11 cellular contexts compared by ENCODE assay signal in the genomic region with DNA sequence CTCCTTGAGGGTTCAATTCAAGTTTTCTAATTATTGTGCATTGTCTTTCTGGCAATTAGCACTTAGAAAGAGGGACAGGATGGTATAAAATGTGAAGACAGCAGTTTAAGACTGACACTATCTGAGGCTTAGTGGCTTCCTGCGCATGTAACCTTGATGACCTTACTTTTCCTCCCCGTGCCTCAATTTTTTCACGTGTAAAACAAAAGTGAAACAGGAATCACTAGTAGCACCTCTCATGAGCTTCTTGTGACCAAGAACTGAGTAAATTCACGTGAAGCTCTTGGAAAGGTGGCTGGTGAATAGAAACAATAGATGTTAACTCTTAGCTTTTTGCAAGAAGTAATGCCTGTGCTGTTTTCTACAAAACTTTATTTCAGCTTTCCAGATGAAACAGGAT.
DNase-seq lines count a peak whose midpoint lies in the region; ATAC-seq and TF ChIP-seq lines count a peak whose summit lies in the region.
"Had no signal": no experiment of that assay in that cellular context is flagged by ENCODE, and none has a peak within 500 bp of the region (broad histone marks: within the 10 kb centered on the region; RNA-seq: fewer than 3 reads in every experiment).

No MANE protein-coding gene starts in this region.

- H3K27ac Mint-ChIP-seq in activated CD8-positive, alpha-beta T cell treated with anti-CD3 and anti-CD28 coated beads, Interleukin-2, amount 10 ng/mL, durations not matched to agents 7 days and 5 days: peak overlapping the region; percentile 70
- H3K27ac Mint-ChIP-seq in immature natural killer cell: peak overlapping the region in 2 of 6 donors; percentile 17 to 33

- peak; percentile 20 for ATAC-seq in GM19372 (IDR thresholded peaks at IDR 0.05; ENCODE audit: low read depth, unreplicated experiment)
- ATAC-seq in activated CD8-positive, alpha-beta T cell treated with anti-CD3 and anti-CD28 coated beads, Interleukin-2, amount 10 ng/mL, durations not matched to agents 7 days and 5 days: peak; percentile 88
- ATAC-seq in GM21367 (IDR thresholded peaks at IDR 0.05; ENCODE audit: unreplicated experiment): no peak
- ATAC-seq: K562 had no signal

- H4K5ac ChIP-seq in mesendoderm (ENCODE audit: low read length): no peak overlapping the region

- H3K4me3 ChIP-seq in AG10803 (ENCODE audit: low read length) (peak overlapping the region; percentile 5; the same call in 1 of the 2 replicates), mesendoderm (ENCODE audit: low read length) (no peak overlapping the region)
- H3K4me3 ChIP-seq: K562 had no signal

- peaks cover 6% of the 10 kb centered on the region for H3K27me3 Mint-ChIP-seq in activated CD8-positive, alpha-beta T cell treated with anti-CD3 and anti-CD28 coated beads, Interleukin-2, amount 10 ng/mL, durations not matched to agents 7 days and 5 days (ENCODE audit: low read depth)
- peaks cover 0 to 5% (median 2%) of the 10 kb centered on the region in 3 donors for H3K27me3 Mint-ChIP-seq in immature natural killer cell (ENCODE audit: low read depth in 3 of 3)

- H3K27me3 ChIP-seq in mesendoderm (ENCODE audit: insufficient read depth, low read length, poor library complexity): no peaks in the 10 kb centered on the region

- H3K79me2 ChIP-seq in mesendoderm (ENCODE audit: control insufficient read depth, insufficient read depth, low read length): no peaks in the 10 kb centered on the region

- no peaks in the 10 kb centered on the region for H3K36me3 ChIP-seq in mesendoderm (ENCODE audit: control insufficient read depth, insufficient read depth, low read length)

- H3K4me1 Mint-ChIP-seq in activated CD8-positive, alpha-beta T cell treated with anti-CD3 and anti-CD28 coated beads, Interleukin-2, amount 10 ng/mL, durations not matched to agents 7 days and 5 days (ENCODE audit: low read depth): peaks cover 20% of the 10 kb centered on the region
- H3K4me1 Mint-ChIP-seq in immature natural killer cell: peaks cover 6 to 12% of the 10 kb centered on the region in 2 donors

- H2BK15ac ChIP-seq in mesendoderm (replicated peaks; ENCODE audit: low read depth): no peak overlapping the region

- no peaks in the 10 kb centered on the region for H3K9me3 Mint-ChIP-seq in activated CD8-positive, alpha-beta T cell treated with anti-CD3 and anti-CD28 coated beads, Interleukin-2, amount 10 ng/mL, durations not matched to agents 7 days and 5 days (ENCODE audit: insufficient read depth)
- no peaks in the 10 kb centered on the region for H3K9me3 Mint-ChIP-seq in immature natural killer cell

- H3K4me2 ChIP-seq in mesendoderm (ENCODE audit: low read length): no peak overlapping the region

- no peak overlapping the region for H2BK120ac ChIP-seq in mesendoderm (ENCODE audit: low read depth, low read length)

- no peak overlapping the region for H2AK5ac ChIP-seq in mesendoderm (ENCODE audit: low read length)

- no peaks in the 10 kb centered on the region for H3K79me1 ChIP-seq in mesendoderm (ENCODE audit: low read length)

- POLR2A ChIA-PET in activated CD8-positive, alpha-beta T cell treated with anti-CD3 and anti-CD28 coated beads, Interleukin-2, amount 10 ng/mL, durations not matched to agents 7 days and 5 days (lab: Charles Lee): interaction anchor here (0.9 kb wide), 1 partner anchor 14 kb away, joined by 3 read pairs; no protein-coding TSS in a partner anchor

- H3K36me3 Mint-ChIP-seq in activated CD8-positive, alpha-beta T cell treated with anti-CD3 and anti-CD28 coated beads, Interleukin-2, amount 10 ng/mL, durations not matched to agents 7 days and 5 days (ENCODE audit: low read depth): no peaks in the 10 kb centered on the region
- H3K36me3 Mint-ChIP-seq in immature natural killer cell: no peaks in the 10 kb centered on the region

- CTCF ChIA-PET in activated CD8-positive, alpha-beta T cell treated with anti-CD3 and anti-CD28 coated beads, Interleukin-2, amount 10 ng/mL, durations not matched to agents 7 days and 5 days (lab: Charles Lee): interaction anchor here (0.5 to 11.5 kb wide), 49 partner anchors 8 to 1531 kb away, joined by 3 to 155 read pairs (median 4); no protein-coding TSS in a partner anchor

- H3K18ac ChIP-seq in mesendoderm (ENCODE audit: low read length): no peak overlapping the region

- TF ChIP-seq CTCF in AG10803 (conservative IDR thresholded peaks at IDR 0.05; ENCODE audit: low read length): no peak

- WGBS in mesendoderm (ENCODE audit: extremely low coverage, insufficient coverage, low lambda C conversion rate): no CpG with 5 or more reads among the region's 4 CpGs

- no peak overlapping the region for H3K56ac ChIP-seq in mesendoderm (ENCODE audit: low read length)

- no peak overlapping the region for H4K8ac ChIP-seq in mesendoderm (ENCODE audit: low read depth, low read length)

- H3K9ac ChIP-seq in mesendoderm (ENCODE audit: low read length): no peak overlapping the region

- H3K4me3 Mint-ChIP-seq in activated CD8-positive, alpha-beta T cell treated with anti-CD3 and anti-CD28 coated beads, Interleukin-2, amount 10 ng/mL, durations not matched to agents 7 days and 5 days: peak overlapping the region; percentile 51
- H3K4me3 Mint-ChIP-seq in immature natural killer cell: peak overlapping the region; percentile 55 to 80 (median 61)

- no peak overlapping the region for H3K4ac ChIP-seq in mesendoderm (ENCODE audit: low read depth, low read length)

- DNase-seq in AG10803 (ENCODE audit: low read depth) (no peak), immature natural killer cell (peak; percentile 12 to 31 (median 17)), RKO (ENCODE audit: low spot score) (no peak), mesendoderm (no peak), GF-D8 (lab: John Stamatoyannopoulos, UW) (no peak)
- DNase-seq in activated CD8-positive, alpha-beta T cell treated with anti-CD3 and anti-CD28 coated beads, Interleukin-2, amount 10 ng/mL, durations not matched to agents 7 days and 5 days: peak; percentile 53
- DNase-seq: NCI-H187 treated with DMSO at 0.1 percent for 48 hours had no signal

- no peak overlapping the region for H3K23ac ChIP-seq in mesendoderm (ENCODE audit: low read length)

- no peak overlapping the region for H3K27ac ChIP-seq in mesendoderm (ENCODE audit: low read depth, low read length)
- H3K27ac ChIP-seq: epithelial cell of prostate had no signal

- no peak overlapping the region for H2BK5ac ChIP-seq in mesendoderm (ENCODE audit: low read length)

- H3K4me1 ChIP-seq in mesendoderm (ENCODE audit: control insufficient read depth, low read depth, low read length): no peaks in the 10 kb centered on the region

Comparison
In these comparisons a context has a peak if more than half of its experiments do, and no peak if none do; other contexts are left out.
1. DNase-seq: peak in activated CD8-positive, alpha-beta T cell treated with anti-CD3 and anti-CD28 coated beads, Interleukin-2, amount 10 ng/mL, durations not matched to agents 7 days and 5 days (single experiment) and immature natural killer cell (3 of 3); none in AG10803 (single experiment), RKO (single experiment), mesendoderm (single experiment) and GF-D8 (single experiment).